Comparison of ENCODE assay signal across 26 cellular contexts in genomic region chr12:99352269-99352668, GRCh38.
"Had no signal": no experiment of that assay in that cellular context is flagged by ENCODE, and none has a peak within 500 bp of the region (broad histone marks: within the 10 kb centered on the region; RNA-seq: fewer than 3 reads in every experiment).

No MANE protein-coding gene starts in this region.

- H3K4me1 ChIP-seq: esophagus squamous epithelium, gastrocnemius medialis, heart right ventricle, left lung, lower lobe of right lung had no signal

- H3K27me3 ChIP-seq: esophagus squamous epithelium, gastrocnemius medialis, heart right ventricle, left lung had no signal

- H3K27ac ChIP-seq: epithelial cell of prostate, esophagus squamous epithelium, gastrocnemius medialis, heart right ventricle, left lung, lower lobe of right lung had no signal

- H3K9me3 ChIP-seq: esophagus squamous epithelium, gastrocnemius medialis, left lung, lower lobe of right lung had no signal

- H3K36me3 ChIP-seq: esophagus squamous epithelium, gastrocnemius medialis, heart right ventricle, left lung, lower lobe of right lung had no signal

- ATAC-seq: effector memory CD8-positive, alpha-beta T cell; esophagus mucosa; gastrocnemius medialis; heart right ventricle; left cardiac atrium; left lung; left ventricle myocardium superior; lower lobe of right lung; mucosa of descending colon; naive thymus-derived CD8-positive, alpha-beta T cell had no signal

- H3K4me3 ChIP-seq: esophagus squamous epithelium, gastrocnemius medialis, heart right ventricle, left lung, lower lobe of right lung, mucosa of descending colon had no signal

- FAIRE-seq: endometrium, islet of Langerhans, keratinocyte had no signal

- DNase-seq: cortex of kidney; effector CD8-positive, alpha-beta T cell; effector memory CD8-positive, alpha-beta T cell; endodermal cell; erythroblast; esophagus squamous epithelium; foreskin fibroblast; foreskin melanocyte; gastrocnemius medialis; glutamatergic neuron; head of caudate nucleus; heart right ventricle; hippocampal formation; left cardiac atrium; left lung; left ventricle myocardium superior; lower lobe of right lung; mesenchymal stem cell; mucosa of descending colon; naive B cell; naive thymus-derived CD8-positive, alpha-beta T cell had no signal
